Comparison of ENCODE assay signal across 14 cellular contexts in the genomic region with DNA sequence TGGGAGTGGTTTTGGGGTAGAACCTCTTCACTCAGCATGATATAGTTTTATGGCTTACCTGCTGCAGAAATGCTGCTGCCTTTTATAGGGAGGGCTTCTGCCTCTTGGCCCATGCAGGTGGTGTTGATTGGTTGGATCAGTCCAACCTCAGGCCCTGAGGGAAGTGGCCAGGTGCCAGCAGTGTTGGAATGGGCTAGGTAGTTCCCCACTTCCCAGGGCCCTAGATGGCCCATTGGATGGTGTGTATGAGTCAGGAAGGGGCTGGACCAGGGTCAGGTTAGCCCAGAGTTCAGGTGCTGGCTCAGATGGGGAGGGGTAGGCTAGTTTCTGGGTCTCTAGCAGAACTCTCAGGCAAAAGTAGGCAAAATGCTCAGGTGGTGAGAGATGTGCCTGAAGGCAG.
A peak's percentile ranks its signal among the peaks of the same experiment; 100 is the strongest.
DNase-seq lines count a peak whose midpoint lies in the region; ATAC-seq and TF ChIP-seq lines count a peak whose summit lies in the region.
"Had no signal": no experiment of that assay in that cellular context is flagged by ENCODE, and none has a peak within 500 bp of the region (broad histone marks: within the 10 kb centered on the region; RNA-seq: fewer than 3 reads in every experiment).

No MANE protein-coding gene starts in this region.

- BruUV-seq in mammary epithelial cell (replicated peaks; lab: Mats Ljungman, UMichigan) (no TSS peak), PC-9 (replicated peaks; lab: Mats Ljungman, UMichigan) (no TSS peak)

- H2AFZ ChIP-seq in mammary epithelial cell (ENCODE audit: low read depth, low read length) (no peak overlapping the region), PC-9 (no peak overlapping the region), MM.1S (ENCODE audit: low read length) (no peak overlapping the region)

- no peak overlapping the region for H3K4me2 ChIP-seq in mammary epithelial cell (ENCODE audit: insufficient read depth, low read depth, low read length)
- H3K4me2 ChIP-seq in PC-9 = no peak overlapping the region
- H3K4me2 ChIP-seq in MM.1S (ENCODE audit: low read depth, low read length) = no peak overlapping the region

- H3K9me3 ChIP-seq in mammary epithelial cell (replicated peaks; ENCODE audit: insufficient read depth, low read length) = no peaks in the 10 kb centered on the region
- no peaks in the 10 kb centered on the region for H3K9me3 ChIP-seq in lower lobe of right lung
- H3K9me3 ChIP-seq in PC-9 (ENCODE audit: insufficient read depth, low read depth) = no peaks in the 10 kb centered on the region
- no peaks in the 10 kb centered on the region for H3K9me3 ChIP-seq in MM.1S (replicated peaks; ENCODE audit: insufficient read depth, low read length)

- H3K27me3 ChIP-seq in mammary epithelial cell (ENCODE audit: insufficient read depth, low read length) (no peaks in the 10 kb centered on the region), lower lobe of right lung (ENCODE audit: low read depth) (no peaks in the 10 kb centered on the region), PC-9 (ENCODE audit: insufficient read depth, low read depth) (no peaks in the 10 kb centered on the region), MM.1S (replicated peaks; ENCODE audit: insufficient read depth, low read length) (no peaks in the 10 kb centered on the region)

- H3K9me2 ChIP-seq in PC-9 (ENCODE audit: insufficient read depth) (no peaks in the 10 kb centered on the region), MM.1S (replicated peaks; ENCODE audit: insufficient read depth, low read length) (no peaks in the 10 kb centered on the region)

- peak; percentile 29 to 39 for ATAC-seq in lower lobe of right lung
- no peak for ATAC-seq in GM19467 (IDR thresholded peaks at IDR 0.05; ENCODE audit: unreplicated experiment)

- DNase-seq in DMS79 treated with DMSO at 0.1 percent for 48 hours (lab: John Stamatoyannopoulos, UW) (peak; percentile 5), DMS79 (lab: John Stamatoyannopoulos, UW) (no peak), COLO668 (lab: John Stamatoyannopoulos, UW; ENCODE audit: unreplicated experiment) (peak; percentile 37), mammary epithelial cell (peak; percentile 8), lower lobe of right lung (no peak), PC-9 (no peak), MM.1S (no peak)
- DNase-seq: GF-D8, GOT3, NCI-H510A had no signal

- H3K36me3 ChIP-seq in mammary epithelial cell (ENCODE audit: insufficient read depth, low read length) = no peaks in the 10 kb centered on the region
- no peaks in the 10 kb centered on the region for H3K36me3 ChIP-seq in lower lobe of right lung
- no peaks in the 10 kb centered on the region for H3K36me3 ChIP-seq in PC-9 (ENCODE audit: low read depth)
- H3K36me3 ChIP-seq in MM.1S (replicated peaks; ENCODE audit: insufficient read depth, low read length) = no peaks in the 10 kb centered on the region

- CTCF ChIA-PET in mammary epithelial cell (lab: Charles Lee; ENCODE audit: low non-redundant PET) = interaction anchor here (0.8 kb wide), 1 partner anchor 35 kb away, joined by 6 read pairs; no protein-coding TSS in a partner anchor
- CTCF ChIA-PET in PC-9 (lab: Charles Lee) = no interaction called here

- dilution Hi-C loops in mammary epithelial cell (cut with HindIII; ENCODE audit: low sequenced_read_pairs) = no loop called here

- H3K27ac ChIP-seq in mammary epithelial cell (ENCODE audit: insufficient read depth, low read depth, low read length) = no peak overlapping the region
- H3K27ac ChIP-seq in lower lobe of right lung = no peak overlapping the region
- no peak overlapping the region for H3K27ac ChIP-seq in PC-9
- H3K27ac ChIP-seq in MM.1S (ENCODE audit: low read length) = no peak overlapping the region
- H3K27ac ChIP-seq: 22Rv1, C4-2B had no signal

- H4K20me1 ChIP-seq in mammary epithelial cell (ENCODE audit: insufficient read depth, low read length) (no peaks in the 10 kb centered on the region), PC-9 (ENCODE audit: insufficient read depth) (no peaks in the 10 kb centered on the region), MM.1S (ENCODE audit: insufficient read depth, low read length) (no peaks in the 10 kb centered on the region)

- no peaks in the 10 kb centered on the region for H3F3A ChIP-seq in PC-9 (ENCODE audit: insufficient read depth, low read depth)
- no peaks in the 10 kb centered on the region for H3F3A ChIP-seq in MM.1S (ENCODE audit: insufficient read depth, low read length)

- no peak overlapping the region for H3K9ac ChIP-seq in mammary epithelial cell (ENCODE audit: insufficient read depth, low read length)
- H3K9ac ChIP-seq in MM.1S (ENCODE audit: low read length) = no peak overlapping the region

- intact Hi-C loops in mammary epithelial cell (cut with micrococcal nuclease) (loop anchor here (1.0 to 2.0 kb wide), 3 partner anchors 37 to 1593 kb away; no protein-coding TSS in a partner anchor), lower lobe of right lung (cut with DNase I) (no loop called here), PC-9 (cut with micrococcal nuclease; ENCODE audit: unreplicated experiment) (no loop called here)

- H3K4me1 ChIP-seq in mammary epithelial cell (ENCODE audit: insufficient read depth, low read length) = no peaks in the 10 kb centered on the region
- no peaks in the 10 kb centered on the region for H3K4me1 ChIP-seq in lower lobe of right lung
- H3K4me1 ChIP-seq in PC-9 (replicated peaks; ENCODE audit: insufficient read depth) = no peaks in the 10 kb centered on the region
- no peaks in the 10 kb centered on the region for H3K4me1 ChIP-seq in MM.1S (ENCODE audit: low read length)

- POLR2A ChIA-PET in PC-9 (lab: Charles Lee; ENCODE audit: unreplicated experiment) = interaction anchor here (0.6 kb wide), 1 partner anchor 50 kb away, joined by 4 read pairs; no protein-coding TSS in a partner anchor

- no peak for TF ChIP-seq CTCF in mammary epithelial cell (conservative IDR thresholded peaks at IDR 0.05 in 1 of 2, IDR thresholded peaks at IDR 0.05 in 1 of 2; ENCODE audit: extremely low read depth in 1 of 2, insufficient read depth in 1 of 2, low read depth in 1 of 2, low read length in 2 of 2)
- TF ChIP-seq CTCF in lower lobe of right lung (IDR thresholded peaks at IDR 0.05) = no peak
- no peak for TF ChIP-seq CTCF in PC-9 (conservative IDR thresholded peaks at IDR 0.05)
- TF ChIP-seq CTCF in MM.1S (IDR thresholded peaks at IDR 0.05; ENCODE audit: low read length) = no peak

- no peak overlapping the region for H3K4me3 ChIP-seq in mammary epithelial cell (replicated peaks in 1 of 3; ENCODE audit: insufficient read depth in 1 of 3, low read depth in 2 of 3, low read length in 3 of 3)
- no peak overlapping the region for H3K4me3 ChIP-seq in lower lobe of right lung
- no peak overlapping the region for H3K4me3 ChIP-seq in PC-9
- H3K4me3 ChIP-seq in MM.1S (ENCODE audit: low read length) = no peak overlapping the region
- H3K4me3 ChIP-seq: K562 had no signal

- H3K79me2 ChIP-seq in mammary epithelial cell (ENCODE audit: insufficient read depth, low read length) (no peaks in the 10 kb centered on the region), PC-9 (ENCODE audit: low read depth) (no peaks in the 10 kb centered on the region), MM.1S (ENCODE audit: low read length) (no peaks in the 10 kb centered on the region)

- in situ Hi-C loops in mammary epithelial cell (cut with MboI; ENCODE audit: low sequenced_read_pairs in 2 of 2) = loop anchor here in 1 of 2 donors (10.0 kb wide), 1 partner anchor 1591 kb away; no protein-coding TSS in a partner anchor

Comparison
In these comparisons a context has a peak if more than half of its experiments do, and no peak if none do; other contexts are left out.
1. DNase-seq: peak in DMS79 treated with DMSO at 0.1 percent for 48 hours (single experiment), COLO668 (single experiment) and mammary epithelial cell (single experiment); none in DMS79 (single experiment), lower lobe of right lung (single experiment), PC-9 (0 of 2) and MM.1S (single experiment).